In genomic region chrX:46648660-46649059, GRCh38 we compare ENCODE assay signal across 26 cellular contexts.
DNase-seq lines count a peak whose midpoint lies in the region; ATAC-seq, FAIRE-seq and TF ChIP-seq lines count a peak whose summit lies in the region.
"Had no signal": no experiment of that assay in that cellular context is flagged by ENCODE, and none has a peak within 500 bp of the region (broad histone marks: within the 10 kb centered on the region; RNA-seq: fewer than 3 reads in every experiment).

No MANE protein-coding gene starts in this region.

- H3K27ac Mint-ChIP-seq in GM23338, result peak overlapping the region; percentile 98
- peak overlapping the region; percentile 16 for H3K27ac Mint-ChIP-seq in astrocyte (ENCODE audit: unreplicated experiment)
- no peak overlapping the region for H3K27ac Mint-ChIP-seq in HFFc6
- H3K27ac Mint-ChIP-seq: activated naive CD4-positive, alpha-beta T cell treated with anti-CD3 and anti-CD28 coated beads for 36 hours; activated T-helper 1 cell treated with anti-CD3 and anti-CD28 coated beads, Interleukin-12 subunit alpha, Interleukin-12 subunit beta, Interleukin-2, Interleukin-4 antibody, amounts not matched to agents 30 ng/mL and 10 ng/mL and 1 ng/mL, durations not matched to agents 14 hours and 24 hours and 36 hours; CD4-positive, CD25-positive, alpha-beta regulatory T cell had no signal

- H3K9me3 ChIP-seq in astrocyte (ENCODE audit: insufficient read depth, low read depth, low read length) (no peaks in the 10 kb centered on the region), spleen (no peaks in the 10 kb centered on the region)
- H3K9me3 ChIP-seq: breast epithelium, SJSA1, transverse colon had no signal

- intact Hi-C loops in spleen (cut with DNase I; ENCODE audit: low total_unique reads), result loop anchor here (10.0 kb wide), 1 partner anchor 74 kb away; the partner anchor contains the start of gene CHST7

- peaks cover 8% of the 10 kb centered on the region; the same call in 1 of the 2 replicates for H3F3A ChIP-seq in GM23338 (replicated peaks; ENCODE audit: low read depth)

- peaks cover 1% of the 10 kb centered on the region; the same call in 1 of the 3 replicates for H3K9me3 Mint-ChIP-seq in GM23338
- no peaks in the 10 kb centered on the region for H3K9me3 Mint-ChIP-seq in astrocyte (ENCODE audit: unreplicated experiment)
- H3K9me3 Mint-ChIP-seq in HFFc6, result no peaks in the 10 kb centered on the region
- H3K9me3 Mint-ChIP-seq: activated naive CD4-positive, alpha-beta T cell treated with anti-CD3 and anti-CD28 coated beads for 36 hours; activated T-helper 1 cell treated with anti-CD3 and anti-CD28 coated beads, Interleukin-12 subunit alpha, Interleukin-12 subunit beta, Interleukin-2, Interleukin-4 antibody, amounts not matched to agents 30 ng/mL and 10 ng/mL and 1 ng/mL, durations not matched to agents 14 hours and 24 hours and 36 hours had no signal

- no peaks in the 10 kb centered on the region for H3K27me3 ChIP-seq in GM23338 (ENCODE audit: insufficient read depth)
- H3K27me3 ChIP-seq in astrocyte (ENCODE audit: insufficient read depth, low read length), result no peaks in the 10 kb centered on the region
- H3K27me3 ChIP-seq in spleen (replicated peaks in 1 of 7), result peaks cover 0 to 6% (median 0%) of the 10 kb centered on the region in 7 donors
- H3K27me3 ChIP-seq: SJSA1, transverse colon had no signal

- H4K20me1 ChIP-seq in GM23338 (replicated peaks; ENCODE audit: insufficient read depth) (no peaks in the 10 kb centered on the region), astrocyte (ENCODE audit: insufficient read depth, low read length) (no peaks in the 10 kb centered on the region)

- H3K27me3 Mint-ChIP-seq in GM23338 (ENCODE audit: insufficient read depth, low read depth, poor library complexity) (peaks cover 6% of the 10 kb centered on the region), astrocyte (ENCODE audit: low read depth, unreplicated experiment) (no peaks in the 10 kb centered on the region), HFFc6 (ENCODE audit: insufficient read depth) (peaks cover 2% of the 10 kb centered on the region; the same call in 1 of the 2 replicates)
- H3K27me3 Mint-ChIP-seq: CD4-positive, CD25-positive, alpha-beta regulatory T cell had no signal

- H3K4me3 Mint-ChIP-seq in GM23338, result peak overlapping the region; percentile 56
- H3K4me3 Mint-ChIP-seq in astrocyte (ENCODE audit: unreplicated experiment), result no peak overlapping the region
- no peak overlapping the region for H3K4me3 Mint-ChIP-seq in HFFc6
- H3K4me3 Mint-ChIP-seq: activated naive CD4-positive, alpha-beta T cell treated with anti-CD3 and anti-CD28 coated beads for 36 hours; activated T-helper 1 cell treated with anti-CD3 and anti-CD28 coated beads, Interleukin-12 subunit alpha, Interleukin-12 subunit beta, Interleukin-2, Interleukin-4 antibody, amounts not matched to agents 30 ng/mL and 10 ng/mL and 1 ng/mL, durations not matched to agents 14 hours and 24 hours and 36 hours; CD4-positive, CD25-positive, alpha-beta regulatory T cell had no signal

- no peak overlapping the region for H3K9ac ChIP-seq in astrocyte (ENCODE audit: low read length)

- no peak overlapping the region for H2AFZ ChIP-seq in GM23338
- no peak overlapping the region for H2AFZ ChIP-seq in astrocyte (ENCODE audit: low read depth, low read length)

- DNase-seq in GM23338 (ENCODE audit: low spot score) (peak; percentile 50), astrocyte (ENCODE audit: low read depth) (no peak), kidney tubule cell (ENCODE audit: low spot score) (peak; percentile 69), spleen (no peak), A172 (ENCODE audit: low spot score) (no peak), HFFc6 (no peak)
- DNase-seq: activated CD4-positive, alpha-beta T cell treated with anti-CD3 and anti-CD28 coated beads, Interleukin-2, amount 50 U/mL, for 4 hours; activated CD8-positive, alpha-beta memory T cell treated with anti-CD3 and anti-CD28 coated beads, Interleukin-2, amount 50 U/mL, for 4 hours; activated naive CD4-positive, alpha-beta T cell treated with anti-CD3 and anti-CD28 coated beads for 36 hours; CD4-positive, CD25-positive, alpha-beta regulatory T cell; mesenchymal stem cell; NCI-H187 treated with DMSO at 0.1 percent for 48 hours; NCI-H524 treated with DMSO at 0.1 percent for 48 hours; NK-92 treated with Interleukin-12 subunit alpha and Interleukin-12 subunit beta, amount 100 ng/mL, for 24 hours; occipital lobe; stimulated activated CD4-positive, alpha-beta T cell treated with anti-CD3 and anti-CD28 coated beads, Interleukin-2, amount 100 ng/mL, for 24 hours; T-helper 1 cell had no signal

- H3K36me3 Mint-ChIP-seq in GM23338 (ENCODE audit: low read depth) (peaks cover 27% of the 10 kb centered on the region), astrocyte (ENCODE audit: low read depth, unreplicated experiment) (peaks cover 6% of the 10 kb centered on the region), HFFc6 (ENCODE audit: low read depth) (peaks cover 4% of the 10 kb centered on the region; the same call in 1 of the 2 replicates)
- H3K36me3 Mint-ChIP-seq: CD4-positive, CD25-positive, alpha-beta regulatory T cell had no signal

- no peaks in the 10 kb centered on the region for H3K79me2 ChIP-seq in GM23338 (replicated peaks; ENCODE audit: insufficient read depth)
- H3K79me2 ChIP-seq in astrocyte (ENCODE audit: insufficient read depth, low read length), result no peaks in the 10 kb centered on the region

- H3K4me1 ChIP-seq in GM23338 (ENCODE audit: insufficient read depth), result peaks cover 26% of the 10 kb centered on the region
- H3K4me1 ChIP-seq in astrocyte (ENCODE audit: insufficient read depth, low read length), result peaks cover 7% of the 10 kb centered on the region
- peaks cover 7 to 50% (median 20%) of the 10 kb centered on the region in 6 donors for H3K4me1 ChIP-seq in spleen
- H3K4me1 ChIP-seq: breast epithelium, SJSA1, transverse colon had no signal

- peak overlapping the region; percentile 62 for H3K4me2 ChIP-seq in GM23338
- no peak overlapping the region for H3K4me2 ChIP-seq in astrocyte (ENCODE audit: low read length)

- H3K36me3 ChIP-seq in GM23338 (ENCODE audit: insufficient read depth) (no peaks in the 10 kb centered on the region), astrocyte (ENCODE audit: insufficient read depth, low read length) (no peaks in the 10 kb centered on the region), spleen (peaks cover 0 to 10% (median 0%) of the 10 kb centered on the region in 6 donors)
- H3K36me3 ChIP-seq: breast epithelium, SJSA1, transverse colon had no signal

- TF ChIP-seq POLR2A in spleen (IDR thresholded peaks at IDR 0.05), result no peak

- H3K4me1 Mint-ChIP-seq in GM23338, result peaks cover 52% of the 10 kb centered on the region
- H3K4me1 Mint-ChIP-seq in astrocyte (ENCODE audit: low read depth, unreplicated experiment), result peaks cover 19% of the 10 kb centered on the region
- peaks cover 7% of the 10 kb centered on the region for H3K4me1 Mint-ChIP-seq in HFFc6 (ENCODE audit: low read depth)

- no peak for TF ChIP-seq CTCF in GM23338 (conservative IDR thresholded peaks at IDR 0.05; ENCODE audit: low read depth in 2 of 2)
- TF ChIP-seq CTCF in astrocyte (IDR thresholded peaks at IDR 0.05; ENCODE audit: insufficient read depth, low read depth, low read length), result no peak
- no peak for TF ChIP-seq CTCF in spleen (IDR thresholded peaks at IDR 0.05 in 8 of 11, conservative IDR thresholded peaks at IDR 0.05 in 3 of 11)
- TF ChIP-seq CTCF in HFFc6 (IDR thresholded peaks at IDR 0.05), result no peak

- H3K9me2 ChIP-seq in GM23338 (ENCODE audit: insufficient read depth), result no peaks in the 10 kb centered on the region

- ATAC-seq in GM23338, result peak; percentile 55
- ATAC-seq in GM21825 (IDR thresholded peaks at IDR 0.05; ENCODE audit: unreplicated experiment), result no peak
- ATAC-seq: K562 had no signal

- H3K4me3 ChIP-seq in GM23338 (peak overlapping the region; percentile 19; the same call in 1 of the 2 replicates), astrocyte (ENCODE audit: insufficient read depth, low read depth, low read length) (no peak overlapping the region), spleen (no peak overlapping the region)
- H3K4me3 ChIP-seq: breast epithelium, K562, SJSA1, smooth muscle cell, transverse colon had no signal

- 82 to 88% (median 85%) methylated on average over 6 of the region's 6 CpGs for WGBS in spleen, 5 donors

- peak; percentile 9 for FAIRE-seq in astrocyte (lab: Jason Lieb, UNC)
- FAIRE-seq: H54, K562, RCC 7860 had no signal

- H3K27ac ChIP-seq in GM23338 (ENCODE audit: low read depth) (peak overlapping the region; percentile 97), astrocyte (ENCODE audit: low read depth, low read length) (no peak overlapping the region), spleen (peak overlapping the region in 6 of 8 donors; percentile 38 to 82 (median 58))
- H3K27ac ChIP-seq: SJSA1, transverse colon had no signal

TF ChIP-seq in GM23338, 12 proteins besides CTCF, POLR2A, EP300 and RAD21 (continues in another document):
- no peak for TF ChIP-seq NANOG (IDR thresholded peaks at IDR 0.05; ENCODE audit: borderline replicate concordance)
- TF ChIP-seq STAT1 (IDR thresholded peaks at IDR 0.05; ENCODE audit: unreplicated experiment), result no peak
- TF ChIP-seq REST (IDR thresholded peaks at IDR 0.05; ENCODE audit: unreplicated experiment), result no peak
- TF ChIP-seq EZH2 (IDR thresholded peaks at IDR 0.05; ENCODE audit: low read depth, unreplicated experiment), result no peak

Comparison
In these comparisons a context has a peak if more than half of its experiments do, and no peak if none do; other contexts are left out.
1. DNase-seq: peak in GM23338 (single experiment) and kidney tubule cell (single experiment); none in astrocyte (single experiment), spleen (single experiment), A172 (single experiment) and HFFc6 (single experiment).